9 cellular contexts compared by ENCODE assay signal in genomic region chr9:34636791-34637355, GRCh38. TPM values are rescaled to one million over a fixed set of nuclear protein-coding genes. Genes with fewer than 3 reads are reported as not detected.
DNase-seq lines count a peak whose midpoint lies in the region; ATAC-seq, FAIRE-seq and TF ChIP-seq lines count a peak whose summit lies in the region.
"Had no signal": no experiment of that assay in that cellular context is flagged by ENCODE, and none has a peak within 500 bp of the region (broad histone marks: within the 10 kb centered on the region; RNA-seq: fewer than 3 reads in every experiment).

No MANE protein-coding gene starts in this region.

- CTCF ChIA-PET in AG04450 (lab: Charles Lee) = interaction anchor here (0.8 to 3.8 kb wide), 5 partner anchors 10 to 33 kb away, joined by 3 to 36 read pairs (median 8); partner anchors contain the start of genes DCTN3 and GALT

- peak overlapping the region; percentile 80 for H3K4me3 ChIP-seq in AG04450 (ENCODE audit: low read depth, low read length)
- H3K4me3 ChIP-seq in esophagus squamous epithelium = peak overlapping the region; percentile 54 to 84 (median 73)
- H3K4me3 ChIP-seq in pancreas = peak overlapping the region; percentile 55 to 82 (median 75)

- peaks cover 0 to 14% (median 0%) of the 10 kb centered on the region in 3 donors for H3K36me3 ChIP-seq in esophagus squamous epithelium
- no peaks in the 10 kb centered on the region for H3K36me3 ChIP-seq in pancreas

- TF ChIP-seq CTCF in AG04450 (IDR thresholded peaks at IDR 0.05; ENCODE audit: low read depth, low read length) = no peak
- TF ChIP-seq CTCF in esophagus squamous epithelium (IDR thresholded peaks at IDR 0.05) = no peak
- no peak for TF ChIP-seq CTCF in pancreas (IDR thresholded peaks at IDR 0.05)

- H3K36me3 Mint-ChIP-seq in T-helper 17 cell (ENCODE audit: low read depth) = no peaks in the 10 kb centered on the region

- peak overlapping the region; percentile 85 for H3K27ac Mint-ChIP-seq in T-helper 17 cell

- H3K4me1 Mint-ChIP-seq in T-helper 17 cell = peaks cover 44% of the 10 kb centered on the region

- intact Hi-C loops in esophagus squamous epithelium (cut with DNase I) (no loop called here), pancreas (cut with DNase I) (no loop called here)

- no peaks in the 10 kb centered on the region for H3K27me3 Mint-ChIP-seq in T-helper 17 cell

- H3K4me3 Mint-ChIP-seq in T-helper 17 cell = peak overlapping the region; percentile 92

- no peak for TF ChIP-seq POLR2A in esophagus squamous epithelium (IDR thresholded peaks at IDR 0.05)

- no peak for DNase-seq in AG04450 (ENCODE audit: low read depth, low spot score)
- no peak for DNase-seq in T-helper 17 cell
- no peak for DNase-seq in esophagus squamous epithelium (lab: John Stamatoyannopoulos, UW)
- DNase-seq in pancreas = no peak
- DNase-seq in COR-L47 (lab: John Stamatoyannopoulos, UW) = no peak
- no peak for DNase-seq in NCI-H1417 treated with DMSO at 0.1 percent for 48 hours (lab: John Stamatoyannopoulos, UW)

- peak; percentile 3 for ATAC-seq in GM21528 (IDR thresholded peaks at IDR 0.05; ENCODE audit: low FRiP score, unreplicated experiment)
- no peak for ATAC-seq in T-helper 17 cell
- no peak for ATAC-seq in pancreas
- ATAC-seq in GM21619 (IDR thresholded peaks at IDR 0.05; ENCODE audit: unreplicated experiment) = no peak

- WGBS in esophagus squamous epithelium, 2 donors = 3 to 5% methylated on average over 5 to 13 of the region's 23 CpGs
- 6 to 8% methylated on average over 23 of the region's 23 CpGs for WGBS in pancreas, 2 donors

- H3K9me3 ChIP-seq in AG04450 (ENCODE audit: control insufficient read depth, insufficient read depth, low read length) = no peaks in the 10 kb centered on the region; the same call in 1 of the 2 replicates
- H3K9me3 ChIP-seq in T-helper 17 cell (ENCODE audit: control insufficient read depth, low read length, poor library complexity, severe bottlenecking) = no peaks in the 10 kb centered on the region
- H3K9me3 ChIP-seq in esophagus squamous epithelium = no peaks in the 10 kb centered on the region
- H3K9me3 ChIP-seq in pancreas = no peaks in the 10 kb centered on the region

- peaks cover 15 to 47% (median 24%) of the 10 kb centered on the region in 3 donors for H3K4me1 ChIP-seq in esophagus squamous epithelium
- H3K4me1 ChIP-seq in pancreas = peaks cover 0 to 12% (median 7%) of the 10 kb centered on the region in 3 donors

- POLR2A ChIA-PET in AG04450 (lab: Yijun Ruan, JAX) = interaction anchor here (0.7 to 2.5 kb wide), 4 partner anchors 10 to 28 kb away, joined by 3 to 17 read pairs (median 8); partner anchors contain the start of genes DCTN3 and GALT

- no peak for FAIRE-seq in pancreas (lab: Jason Lieb, UNC)
- FAIRE-seq: islet of Langerhans had no signal

- H3K27me3 ChIP-seq in AG04450 (ENCODE audit: control insufficient read depth, insufficient read depth, low read length) = no peaks in the 10 kb centered on the region
- H3K27me3 ChIP-seq in esophagus squamous epithelium = no peaks in the 10 kb centered on the region
- H3K27me3 ChIP-seq in pancreas = no peaks in the 10 kb centered on the region

- H3K27ac ChIP-seq in AG04450 (ENCODE audit: low read depth, low read length) (peak overlapping the region; percentile 11), esophagus squamous epithelium (peak overlapping the region; percentile 87 to 95 (median 90)), pancreas (peak overlapping the region; percentile 65 to 82 (median 74))

RNA-seq across cellular contexts. Expression of gene SIGMAR1, which starts 0.7 kb away (rescaled TPM):
- polyA plus RNA-seq in AG04450 (2011; rRNA removed) (38.9 and 56.9 TPM in 2 replicates), pancreas (10 to 100 TPM; 18.3 to 23.0 TPM)
- polyA minus RNA-seq in AG04450 (2011; rRNA and poly(A)+ RNA removed) = 22.9 and 26.7 TPM in 2 replicates
- total RNA-seq in T-helper 17 cell (10 to 100 TPM; 30.2 to 39.4 TPM), esophagus squamous epithelium (100 to 1,000 TPM in 1 of 4 donors, 10 to 100 TPM in 3; 77.4 to 112 (median 88.7) TPM), pancreas (10 to 100 TPM; 20.4 to 27.2 (median 22.9) TPM)

RNA-seq across cellular contexts. Expression of gene ARID3C, which starts 8.0 kb away (rescaled TPM):
- polyA plus RNA-seq in AG04450 (2011; rRNA removed) (not detected in 2 replicates), pancreas (not detected)
- not detected in 2 replicates for polyA minus RNA-seq in AG04450 (2011; rRNA and poly(A)+ RNA removed)
- total RNA-seq in T-helper 17 cell (under 1 TPM in 1 of 2 donors, not detected in 1; 0.27 TPM), esophagus squamous epithelium (not detected), pancreas (not detected)

RNA-seq across cellular contexts. Expression of gene GALT, which starts 9.6 kb away (rescaled TPM):
- polyA plus RNA-seq in AG04450 (2011; rRNA removed) (24.8 and 28.4 TPM in 2 replicates), pancreas (10 to 100 TPM; 58.0 to 60.5 TPM)
- 16.5 and 21.4 TPM in 2 replicates for polyA minus RNA-seq in AG04450 (2011; rRNA and poly(A)+ RNA removed)
- total RNA-seq in T-helper 17 cell (100 to 1,000 TPM; 155 to 208 TPM), esophagus squamous epithelium (10 to 100 TPM; 10.3 to 28.4 (median 14.1) TPM), pancreas (10 to 100 TPM; 11.0 to 30.8 (median 18.8) TPM)

RNA-seq across cellular contexts. Expression of gene IL11RA, which starts 15.1 kb away (rescaled TPM):
- polyA plus RNA-seq in AG04450 (2011; rRNA removed) = 14.6 and 19.0 TPM in 2 replicates
- 13.8 and 15.7 TPM in 2 replicates for polyA minus RNA-seq in AG04450 (2011; rRNA and poly(A)+ RNA removed)
- total RNA-seq in T-helper 17 cell = 100 to 1,000 TPM; 168 to 195 TPM
- 10 to 100 TPM in 2 of 4 donors, 1 to 10 TPM in 2; 2.5 to 18.7 (median 9.3) TPM for total RNA-seq in esophagus squamous epithelium
- 1 to 10 TPM; 4.1 to 8.2 (median 5.9) TPM for total RNA-seq in pancreas
- 10 to 100 TPM; 12.6 to 30.0 TPM for polyA plus RNA-seq in pancreas

RNA-seq across cellular contexts. Expression of gene DCTN3, which starts 16.6 kb away (rescaled TPM):
- 97.6 and 103 TPM in 2 replicates for polyA plus RNA-seq in AG04450 (2011; rRNA removed)
- 52.7 and 58.4 TPM in 2 replicates for polyA minus RNA-seq in AG04450 (2011; rRNA and poly(A)+ RNA removed)
- 10 to 100 TPM; 76.4 to 82.4 TPM for total RNA-seq in T-helper 17 cell
- 100 to 1,000 TPM in 2 of 4 donors, 10 to 100 TPM in 2; 67.1 to 136 (median 103) TPM for total RNA-seq in esophagus squamous epithelium
- 10 to 100 TPM; 31.5 to 50.7 (median 38.6) TPM for total RNA-seq in pancreas
- 10 to 100 TPM; 37.4 to 84.3 TPM for polyA plus RNA-seq in pancreas

Comparison
In these comparisons a context has a peak if more than half of its experiments do, and no peak if none do; other contexts are left out.
1. H3K27ac ChIP-seq: peak in every context shown above with its lines; median percentile 90 in esophagus squamous epithelium; 74 in pancreas; 11 in AG04450.
2. RNA of gene GALT, which starts 9.6 kb away (total RNA-seq): 155 to 208 TPM in T-helper 17 cell; 11.0 to 30.8 TPM in pancreas and 10.3 to 28.4 TPM in esophagus squamous epithelium; every median in the first group is over 4 times any median in the second.
3. Peak in every context shown above with its lines, with median percentiles within 50 percentile points of each other: H3K4me3 ChIP-seq.